9 cellular contexts compared by ENCODE assay signal in the genomic region with DNA sequence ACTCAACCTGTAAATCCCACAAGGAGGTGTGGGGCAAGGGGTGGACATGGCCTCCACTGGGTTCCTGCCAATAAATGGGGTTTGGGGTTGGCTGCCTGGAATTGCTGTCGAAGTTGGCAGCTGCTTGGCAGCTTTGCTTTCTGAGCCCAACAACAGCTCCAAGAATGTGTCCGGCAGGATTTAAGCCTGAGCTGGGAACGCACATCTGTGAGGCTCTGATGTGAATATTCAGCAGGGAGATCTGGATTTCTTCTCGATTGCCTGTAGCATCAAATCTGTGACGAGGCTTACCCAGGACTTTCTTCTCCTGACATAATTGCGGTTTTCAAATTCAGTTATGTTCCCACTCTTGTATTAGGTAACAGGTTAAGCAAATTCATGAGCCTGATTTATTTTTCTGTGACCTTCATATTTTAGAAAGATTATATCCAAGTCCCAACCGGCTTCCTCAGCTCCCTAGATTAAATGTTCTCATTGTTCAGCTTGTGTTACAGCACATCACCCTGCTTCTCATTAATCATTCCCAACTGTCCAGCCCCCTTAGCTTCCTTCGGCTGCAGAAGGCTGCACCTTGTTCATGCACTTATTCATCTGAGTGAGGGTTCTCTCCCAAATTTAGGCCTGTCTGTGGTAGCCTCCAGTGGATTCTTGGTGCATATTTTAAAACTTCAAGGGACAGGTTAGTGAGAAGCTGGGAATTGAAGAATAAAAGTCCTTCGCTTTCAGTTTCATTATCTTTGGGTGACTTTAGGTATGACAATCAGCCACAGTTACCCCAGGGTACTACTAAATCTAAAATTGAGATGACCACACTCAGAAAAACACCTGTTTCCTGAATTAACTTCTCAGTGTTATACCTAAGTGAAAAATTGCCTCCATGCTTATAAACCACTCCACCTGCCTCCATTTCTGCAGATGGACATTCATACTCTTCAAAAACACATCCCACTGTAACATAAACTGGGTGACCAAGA.
DNase-seq lines count a peak whose midpoint lies in the region; ATAC-seq, FAIRE-seq and TF ChIP-seq lines count a peak whose summit lies in the region.
"Had no signal": no experiment of that assay in that cellular context is flagged by ENCODE, and none has a peak within 500 bp of the region (broad histone marks: within the 10 kb centered on the region; RNA-seq: fewer than 3 reads in every experiment).

No MANE protein-coding gene starts in this region.

- 72% methylated on average over 9 of the region's 9 CpGs for WGBS in GM12878 (ENCODE audit: insufficient coverage, insufficient replicate concordance, low lambda C conversion rate, missing lambda C conversion rate)

- SMC1A ChIA-PET in GM12878 (lab: Charles Lee; ENCODE audit: uncharacterized antibody, unreplicated experiment) = interaction anchor here (0.9 to 2.7 kb wide), 5 partner anchors 8 to 427 kb away, joined by 4 to 14 read pairs (median 4); no protein-coding TSS in a partner anchor

- in situ Hi-C loops in GM12878 (cut with MboI) = no loop called here

- no peak for TF ChIP-seq EP300 in GM12878 (IDR thresholded peaks at IDR 0.05; ENCODE audit: borderline replicate concordance in 1 of 2, control insufficient read depth in 1 of 2, low read depth in 2 of 2, low read length in 2 of 2)

- H3K4me3 ChIP-seq in AG10803 (ENCODE audit: low read length) (no peak overlapping the region), GM12878 (no peak overlapping the region)
- H3K4me3 ChIP-seq: vagina had no signal

- ATAC-seq in GM19351 (IDR thresholded peaks at IDR 0.05; ENCODE audit: unreplicated experiment) (peak; percentile 90), HG02973 (IDR thresholded peaks at IDR 0.05; ENCODE audit: unreplicated experiment) (peak; percentile 84), GM12878 (peak; percentile 83)

- H3K4me1 ChIP-seq in GM12878 (ENCODE audit: control insufficient read depth, insufficient read depth, low read length) = 0 out of 2 replicates have a peak, but pooled peaks cover 4% of the 10 kb centered on the region

- no TSS peak for BruUV-seq in GM12878 (replicated peaks; lab: Mats Ljungman, UMichigan)

- H3K9ac ChIP-seq in GM12878 (ENCODE audit: control insufficient read depth, insufficient read depth, low read length) = no peak overlapping the region

- 0 out of 2 replicates have a peak overlapping the region, but pooled peaks have one; percentile 13 for H3K4me2 ChIP-seq in GM12878 (ENCODE audit: control insufficient read depth, insufficient read depth)

- CTCF ChIA-PET in GM12878 (lab: Yijun Ruan, JAX) = interaction anchor here (1.2 to 2.6 kb wide), 4 partner anchors 345 to 441 kb away, joined by 3 to 11 read pairs (median 4); no protein-coding TSS in a partner anchor

- H3K27me3 ChIP-seq in GM12878 (replicated peaks in 1 of 2; ENCODE audit: control insufficient read depth in 2 of 2, insufficient read depth in 2 of 2, low read length in 1 of 2) = no peaks in the 10 kb centered on the region
- H3K27me3 ChIP-seq: vagina had no signal

- DNase-seq in AG10803 (ENCODE audit: low read depth) (peak; percentile 73), GM12878 (ENCODE audit: low read depth, low spot score) (no peak), NCI-H2081 (lab: John Stamatoyannopoulos, UW) (no peak), NCI-H2196 treated with DMSO at 0.1 percent for 48 hours (lab: John Stamatoyannopoulos, UW; ENCODE audit: unreplicated experiment) (no peak), RCC 7860 (ENCODE audit: low spot score) (no peak), SKM-1 (lab: John Stamatoyannopoulos, UW; ENCODE audit: unreplicated experiment) (no peak)

- FAIRE-seq in GM12878 (lab: Jason Lieb, UNC) = no peak
- FAIRE-seq in RCC 7860 (lab: Jason Lieb, UNC) = no peak

- no peak for TF ChIP-seq CTCF in AG10803 (conservative IDR thresholded peaks at IDR 0.05; ENCODE audit: low read length)
- no peak for TF ChIP-seq CTCF in GM12878 (IDR thresholded peaks at IDR 0.05 in 2 of 3, conservative IDR thresholded peaks at IDR 0.05 in 1 of 3; ENCODE audit: control insufficient read depth in 2 of 3, extremely low read depth in 1 of 3, insufficient read depth in 1 of 3, low read depth in 3 of 3, low read length in 3 of 3)

- no peaks in the 10 kb centered on the region for H3K9me3 ChIP-seq in GM12878 (replicated peaks; ENCODE audit: control insufficient read depth, insufficient read depth, low read length)
- H3K9me3 ChIP-seq: vagina had no signal

- RAD21 ChIA-PET in GM12878 (lab: Charles Lee; ENCODE audit: unreplicated experiment) = no interaction called here

- no peak for TF ChIP-seq RAD21 in GM12878 (IDR thresholded peaks at IDR 0.05; ENCODE audit: insufficient read depth, low read depth, low read length)

- POLR2A ChIA-PET in GM12878 (lab: Charles Lee) = no interaction called here

- no peaks in the 10 kb centered on the region for H4K20me1 ChIP-seq in GM12878 (ENCODE audit: control insufficient read depth, insufficient read depth)

- TF ChIP-seq POLR2A in GM12878 (IDR thresholded peaks at IDR 0.05; ENCODE audit: low read depth, low read length) = no peak

- H3K27ac ChIP-seq in GM12878 (ENCODE audit: control insufficient read depth, insufficient read depth) = no peak overlapping the region
- H3K27ac ChIP-seq: vagina had no signal

- no peaks in the 10 kb centered on the region for H3K36me3 ChIP-seq in GM12878 (ENCODE audit: control insufficient read depth in 2 of 2, insufficient read depth in 2 of 2, low read length in 1 of 2)

- H3K79me2 ChIP-seq in GM12878 (ENCODE audit: control insufficient read depth, insufficient read depth, low read length) = no peaks in the 10 kb centered on the region

- no peak overlapping the region for H2AFZ ChIP-seq in GM12878 (ENCODE audit: control insufficient read depth, low read depth, low read length)

- intact Hi-C loops in GM12878 (cut with micrococcal nuclease; ENCODE audit: unreplicated experiment) = no loop called here

TF ChIP-seq in GM12878, 131 proteins besides CTCF, POLR2A, EP300 and RAD21:
- TF ChIP-seq, protein P1, sequence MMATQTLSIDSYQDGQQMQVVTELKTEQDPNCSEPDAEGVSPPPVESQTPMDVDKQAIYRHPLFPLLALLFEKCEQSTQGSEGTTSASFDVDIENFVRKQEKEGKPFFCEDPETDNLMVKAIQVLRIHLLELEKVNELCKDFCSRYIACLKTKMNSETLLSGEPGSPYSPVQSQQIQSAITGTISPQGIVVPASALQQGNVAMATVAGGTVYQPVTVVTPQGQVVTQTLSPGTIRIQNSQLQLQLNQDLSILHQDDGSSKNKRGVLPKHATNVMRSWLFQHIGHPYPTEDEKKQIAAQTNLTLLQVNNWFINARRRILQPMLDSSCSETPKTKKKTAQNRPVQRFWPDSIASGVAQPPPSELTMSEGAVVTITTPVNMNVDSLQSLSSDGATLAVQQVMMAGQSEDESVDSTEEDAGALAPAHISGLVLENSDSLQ (IDR thresholded peaks at IDR 0.05) = no peak
- TF ChIP-seq JUNB (IDR thresholded peaks at IDR 0.05) = peak; percentile 44
